Comparison of ENCODE assay signal across 15 cellular contexts in the genomic region with DNA sequence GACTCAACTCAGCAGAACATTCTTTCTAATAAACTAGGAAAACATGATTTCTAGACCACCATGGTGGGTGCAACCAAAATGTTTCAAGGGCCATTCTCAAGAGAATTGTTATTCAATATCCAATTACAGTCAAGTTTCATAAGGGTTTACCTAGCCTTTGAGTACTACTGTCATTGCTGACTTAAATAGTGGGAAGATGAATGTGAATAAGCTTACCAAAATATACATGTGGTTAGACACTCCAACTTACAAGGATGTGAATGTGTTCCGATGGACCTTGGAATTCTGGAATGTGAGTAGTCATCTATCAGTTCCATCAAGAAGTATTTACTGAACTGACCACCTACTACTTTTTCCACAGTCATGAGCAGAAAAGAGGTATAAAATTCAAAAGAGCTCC. TPM values are rescaled to one million over a fixed set of nuclear protein-coding genes. Genes with fewer than 3 reads are reported as not detected.
DNase-seq lines count a peak whose midpoint lies in the region; ATAC-seq and TF ChIP-seq lines count a peak whose summit lies in the region.
"Had no signal": no experiment of that assay in that cellular context is flagged by ENCODE, and none has a peak within 500 bp of the region (broad histone marks: within the 10 kb centered on the region; RNA-seq: fewer than 3 reads in every experiment).

No MANE protein-coding gene starts in this region.

- CTCF ChIA-PET in AG04450 (lab: Charles Lee) = interaction anchor here (1.2 to 1.8 kb wide), 3 partner anchors 14 to 240 kb away, joined by 3 to 9 read pairs (median 7); no protein-coding TSS in a partner anchor
- CTCF ChIA-PET in HEK293 (lab: Yijun Ruan, JAX) = interaction anchor here (0.7 to 0.8 kb wide), 2 partner anchors 49 to 556 kb away, joined by 4 read pairs; no protein-coding TSS in a partner anchor

- H3K4me1 ChIP-seq in HEK293 (ENCODE audit: control insufficient read depth, insufficient read depth, low read length) (peaks cover 54% of the 10 kb centered on the region), left lung (peaks cover 34 to 67% of the 10 kb centered on the region in 2 donors)

- H3K4me3 ChIP-seq in AG04450 (ENCODE audit: low read depth, low read length) (no peak overlapping the region), HEK293 (ENCODE audit: low read depth, low read length) (no peak overlapping the region), astrocyte of the cerebellum (ENCODE audit: low read depth, low read length) (no peak overlapping the region), left lung (no peak overlapping the region)
- H3K4me3 ChIP-seq: sigmoid colon, uterus had no signal

- TF ChIP-seq CTCF in AG04450 (IDR thresholded peaks at IDR 0.05; ENCODE audit: low read depth, low read length) (no peak), HEK293 (tag by site-specific recombination; IDR thresholded peaks at IDR 0.05) (no peak), astrocyte of the cerebellum (IDR thresholded peaks at IDR 0.05; ENCODE audit: low read depth, low read length, missing control alignments) (no peak), left lung (IDR thresholded peaks at IDR 0.05) (no peak)

- H3K9me3 ChIP-seq in AG04450 (ENCODE audit: control insufficient read depth, insufficient read depth, low read length) (no peaks in the 10 kb centered on the region), HEK293 (ENCODE audit: control insufficient read depth, insufficient read depth, low read depth, low read length) (no peaks in the 10 kb centered on the region), left lung (no peaks in the 10 kb centered on the region)
- H3K9me3 ChIP-seq: sigmoid colon, uterus had no signal

- H3K27me3 ChIP-seq in AG04450 (ENCODE audit: control insufficient read depth, insufficient read depth, low read length) (no peaks in the 10 kb centered on the region), left lung (no peaks in the 10 kb centered on the region)
- H3K27me3 ChIP-seq: sigmoid colon, uterus had no signal

- DNase-seq in AG04450 (ENCODE audit: low read depth, low spot score) (peak; percentile 61), astrocyte of the cerebellum (ENCODE audit: low read depth) (peak; percentile 94), left lung (no peak), NCI-H146 treated with DMSO at 0.1 percent for 48 hours (lab: John Stamatoyannopoulos, UW; ENCODE audit: unreplicated experiment) (no peak), T1000 (lab: John Stamatoyannopoulos, UW) (no peak)
- DNase-seq: activated naive CD4-positive, alpha-beta T cell treated with anti-CD3 and anti-CD28 coated beads, Interleukin-2, amount 50 U/mL, for 16 hours; CD4-positive, alpha-beta T cell; effector CD4-positive, alpha-beta T cell; NCI-H2081 treated with DMSO at 0.1 percent for 48 hours; sigmoid colon had no signal

- in situ Hi-C loops in astrocyte of the cerebellum (cut with HindIII; ENCODE audit: low sequenced_read_pairs) = no loop called here

- H3K36me3 ChIP-seq in HEK293 (ENCODE audit: control insufficient read depth in 2 of 2, insufficient read depth in 1 of 2, low read length in 2 of 2) (no peaks in the 10 kb centered on the region), left lung (no peaks in the 10 kb centered on the region)
- H3K36me3 ChIP-seq: sigmoid colon, uterus had no signal

- intact Hi-C loops in left lung (cut with DNase I) = no loop called here

- H3K27ac ChIP-seq in AG04450 (ENCODE audit: low read depth, low read length) (no peak overlapping the region), HEK293 (ENCODE audit: extremely low read depth, low read depth, low read length) (no peak overlapping the region), left lung (peak overlapping the region; percentile 34 to 44)
- H3K27ac ChIP-seq: KMS-11, uterus had no signal

- peak; percentile 20 for ATAC-seq in left lung
- no peak for ATAC-seq in HG02763 (IDR thresholded peaks at IDR 0.05; ENCODE audit: unreplicated experiment)
- no peak for ATAC-seq in GM18873 (IDR thresholded peaks at IDR 0.05; ENCODE audit: low FRiP score, unreplicated experiment)

- POLR2A ChIA-PET in AG04450 (lab: Yijun Ruan, JAX) (interaction anchor here (0.6 to 1.9 kb wide), 6 partner anchors 10 to 571 kb away, joined by 3 to 9 read pairs (median 3); a partner anchor contains a TSS), HEK293 (lab: Yijun Ruan, JAX) (interaction anchor here (0.6 kb wide), 1 partner anchor 230 kb away, joined by 5 read pairs; no protein-coding TSS in a partner anchor)

TF ChIP-seq in HEK293, 187 proteins besides CTCF, POLR2A, EP300 and RAD21 (continues in another document):
- TF ChIP-seq ZNF837 (tag by site-specific recombination; IDR thresholded peaks at IDR 0.05) (no peak), GLI2 (tag by site-specific recombination; IDR thresholded peaks at IDR 0.05; ENCODE audit: borderline replicate concordance, low read depth) (peak; percentile 30; the same call in 1 of the 2 replicates), IKZF3 (tag by site-specific recombination; IDR thresholded peaks at IDR 0.05) (peak; percentile 56; the same call in 1 of the 2 replicates), FEZF1 (tag by site-specific recombination; IDR thresholded peaks at IDR 0.05) (peak; percentile 46), ZNF792 (tag by site-specific recombination; IDR thresholded peaks at IDR 0.05) (no peak), ZNF221 (tag by site-specific recombination; IDR thresholded peaks at IDR 0.05; ENCODE audit: borderline replicate concordance) (no peak), ZBTB7A (tag by site-specific recombination; IDR thresholded peaks at IDR 0.05; ENCODE audit: low read depth) (no peak), ZNF777 (tag by site-specific recombination; IDR thresholded peaks at IDR 0.05; ENCODE audit: borderline replicate concordance) (no peak), ZNF19 (tag by site-specific recombination; IDR thresholded peaks at IDR 0.05; ENCODE audit: low read depth) (no peak), ZNF670 (tag by site-specific recombination; IDR thresholded peaks at IDR 0.05; ENCODE audit: low read depth) (no peak), ZXDB (tag by site-specific recombination; IDR thresholded peaks at IDR 0.05) (peak; percentile 33; the same call in 1 of the 2 replicates)
- TF ChIP-seq, protein P1, sequence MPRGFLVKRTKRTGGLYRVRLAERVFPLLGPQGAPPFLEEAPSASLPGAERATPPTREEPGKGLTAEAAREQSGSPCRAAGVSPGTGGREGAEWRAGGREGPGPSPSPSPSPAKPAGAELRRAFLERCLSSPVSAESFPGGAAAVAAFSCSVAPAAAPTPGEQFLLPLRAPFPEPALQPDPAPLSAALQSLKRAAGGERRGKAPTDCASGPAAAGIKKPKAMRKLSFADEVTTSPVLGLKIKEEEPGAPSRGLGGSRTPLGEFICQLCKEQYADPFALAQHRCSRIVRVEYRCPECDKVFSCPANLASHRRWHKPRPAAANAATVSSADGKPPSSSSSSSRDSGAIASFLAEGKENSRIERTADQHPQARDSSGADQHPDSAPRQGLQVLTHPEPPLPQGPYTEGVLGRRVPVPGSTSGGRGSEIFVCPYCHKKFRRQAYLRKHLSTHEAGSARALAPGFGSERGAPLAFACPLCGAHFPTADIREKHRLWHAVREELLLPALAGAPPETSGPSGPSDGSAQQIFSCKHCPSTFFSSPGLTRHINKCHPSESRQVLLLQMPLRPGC (tag by site-specific recombination; IDR thresholded peaks at IDR 0.05) = peak; percentile 73
- TF ChIP-seq, protein P2, sequence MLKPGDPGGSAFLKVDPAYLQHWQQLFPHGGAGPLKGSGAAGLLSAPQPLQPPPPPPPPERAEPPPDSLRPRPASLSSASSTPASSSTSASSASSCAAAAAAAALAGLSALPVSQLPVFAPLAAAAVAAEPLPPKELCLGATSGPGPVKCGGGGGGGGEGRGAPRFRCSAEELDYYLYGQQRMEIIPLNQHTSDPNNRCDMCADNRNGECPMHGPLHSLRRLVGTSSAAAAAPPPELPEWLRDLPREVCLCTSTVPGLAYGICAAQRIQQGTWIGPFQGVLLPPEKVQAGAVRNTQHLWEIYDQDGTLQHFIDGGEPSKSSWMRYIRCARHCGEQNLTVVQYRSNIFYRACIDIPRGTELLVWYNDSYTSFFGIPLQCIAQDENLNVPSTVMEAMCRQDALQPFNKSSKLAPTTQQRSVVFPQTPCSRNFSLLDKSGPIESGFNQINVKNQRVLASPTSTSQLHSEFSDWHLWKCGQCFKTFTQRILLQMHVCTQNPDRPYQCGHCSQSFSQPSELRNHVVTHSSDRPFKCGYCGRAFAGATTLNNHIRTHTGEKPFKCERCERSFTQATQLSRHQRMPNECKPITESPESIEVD (tag by site-specific recombination; IDR thresholded peaks at IDR 0.05) = peak; percentile 27
- TF ChIP-seq, protein P3, sequence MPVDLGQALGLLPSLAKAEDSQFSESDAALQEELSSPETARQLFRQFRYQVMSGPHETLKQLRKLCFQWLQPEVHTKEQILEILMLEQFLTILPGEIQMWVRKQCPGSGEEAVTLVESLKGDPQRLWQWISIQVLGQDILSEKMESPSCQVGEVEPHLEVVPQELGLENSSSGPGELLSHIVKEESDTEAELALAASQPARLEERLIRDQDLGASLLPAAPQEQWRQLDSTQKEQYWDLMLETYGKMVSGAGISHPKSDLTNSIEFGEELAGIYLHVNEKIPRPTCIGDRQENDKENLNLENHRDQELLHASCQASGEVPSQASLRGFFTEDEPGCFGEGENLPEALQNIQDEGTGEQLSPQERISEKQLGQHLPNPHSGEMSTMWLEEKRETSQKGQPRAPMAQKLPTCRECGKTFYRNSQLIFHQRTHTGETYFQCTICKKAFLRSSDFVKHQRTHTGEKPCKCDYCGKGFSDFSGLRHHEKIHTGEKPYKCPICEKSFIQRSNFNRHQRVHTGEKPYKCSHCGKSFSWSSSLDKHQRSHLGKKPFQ (tag by site-specific recombination; IDR thresholded peaks at IDR 0.05) = no peak
- TF ChIP-seq, protein P4, sequence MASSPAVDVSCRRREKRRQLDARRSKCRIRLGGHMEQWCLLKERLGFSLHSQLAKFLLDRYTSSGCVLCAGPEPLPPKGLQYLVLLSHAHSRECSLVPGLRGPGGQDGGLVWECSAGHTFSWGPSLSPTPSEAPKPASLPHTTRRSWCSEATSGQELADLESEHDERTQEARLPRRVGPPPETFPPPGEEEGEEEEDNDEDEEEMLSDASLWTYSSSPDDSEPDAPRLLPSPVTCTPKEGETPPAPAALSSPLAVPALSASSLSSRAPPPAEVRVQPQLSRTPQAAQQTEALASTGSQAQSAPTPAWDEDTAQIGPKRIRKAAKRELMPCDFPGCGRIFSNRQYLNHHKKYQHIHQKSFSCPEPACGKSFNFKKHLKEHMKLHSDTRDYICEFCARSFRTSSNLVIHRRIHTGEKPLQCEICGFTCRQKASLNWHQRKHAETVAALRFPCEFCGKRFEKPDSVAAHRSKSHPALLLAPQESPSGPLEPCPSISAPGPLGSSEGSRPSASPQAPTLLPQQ (tag by site-specific recombination; IDR thresholded peaks at IDR 0.05) = peak; percentile 63; the same call in 1 of the 2 replicates
- TF ChIP-seq, protein P5, sequence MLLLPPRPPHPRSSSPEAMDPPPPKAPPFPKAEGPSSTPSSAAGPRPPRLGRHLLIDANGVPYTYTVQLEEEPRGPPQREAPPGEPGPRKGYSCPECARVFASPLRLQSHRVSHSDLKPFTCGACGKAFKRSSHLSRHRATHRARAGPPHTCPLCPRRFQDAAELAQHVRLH (tag by site-specific recombination; IDR thresholded peaks at IDR 0.05) = no peak

RNA-seq across cellular contexts. Expression of a gene that starts 16.9 kb away (rescaled TPM):
- polyA plus RNA-seq in AG04450 (2011; rRNA removed) = 10.4 and 11.0 TPM in 2 replicates
- polyA minus RNA-seq in AG04450 (2011; rRNA and poly(A)+ RNA removed) = 48.5 and 54.1 TPM in 2 replicates
- 10 to 100 TPM; 24.0 to 39.4 TPM for total RNA-seq in left lung

Comparison
In these comparisons a context has a peak if more than half of its experiments do, and no peak if none do; other contexts are left out.
1. DNase-seq: peak in AG04450 (single experiment) and astrocyte of the cerebellum (single experiment); none in left lung (0 of 2), NCI-H146 treated with DMSO at 0.1 percent for 48 hours (single experiment) and T1000 (single experiment).
2. H3K27ac ChIP-seq: peak in left lung (2 of 2); none in AG04450 (single experiment) and HEK293 (single experiment).